In the genomic region with DNA sequence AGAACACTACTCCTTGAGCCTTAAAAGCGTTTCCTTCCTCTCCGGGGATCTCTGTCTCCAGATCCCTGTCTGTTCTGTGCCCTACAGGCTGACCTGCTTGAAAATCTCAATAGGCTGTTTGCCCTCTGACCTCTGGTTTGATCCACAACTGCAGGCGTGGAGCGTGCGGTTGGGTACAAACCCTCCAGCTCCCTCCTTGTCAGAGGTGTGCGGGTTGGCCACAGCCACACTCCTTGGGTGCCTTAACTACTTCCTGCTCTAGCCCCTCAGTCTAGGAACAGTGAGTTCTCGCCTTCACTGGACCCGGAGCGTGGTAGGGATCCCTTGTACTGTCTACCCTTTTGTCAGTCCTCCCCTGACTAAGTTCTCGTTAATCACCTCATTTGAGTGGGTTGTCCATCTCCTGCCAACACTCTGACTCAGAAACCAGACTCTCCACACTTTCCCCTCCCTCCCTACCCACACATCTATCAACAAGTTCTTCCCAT, we compare ENCODE assay signal across 9 cellular contexts. TPM values are rescaled to one million over a fixed set of nuclear protein-coding genes. Genes with fewer than 3 reads are reported as not detected.
DNase-seq lines count a peak whose midpoint lies in the region; ATAC-seq and TF ChIP-seq lines count a peak whose summit lies in the region.
"Had no signal": no experiment of that assay in that cellular context is flagged by ENCODE, and none has a peak within 500 bp of the region (broad histone marks: within the 10 kb centered on the region; RNA-seq: fewer than 3 reads in every experiment).

No MANE protein-coding gene starts in this region.

- H3K9me3 ChIP-seq in HUES6 (ENCODE audit: control insufficient read depth, insufficient read depth, low read depth, low read length): no peaks in the 10 kb centered on the region
- no peaks in the 10 kb centered on the region for H3K9me3 ChIP-seq in breast epithelium
- H3K9me3 ChIP-seq in subcutaneous abdominal adipose tissue (ENCODE audit: control insufficient read depth in 5 of 5, low read length in 5 of 5): no peaks in the 10 kb centered on the region

- H3K9ac ChIP-seq in HUES6 (ENCODE audit: low read length): peak overlapping the region; percentile 51
- peak overlapping the region in 1 of 5 donors; percentile 69 for H3K9ac ChIP-seq in subcutaneous abdominal adipose tissue (ENCODE audit: low read length in 5 of 5)

- ATAC-seq in HG03280 (IDR thresholded peaks at IDR 0.05; ENCODE audit: unreplicated experiment): no peak
- no peak for ATAC-seq in HG02840 (IDR thresholded peaks at IDR 0.05; ENCODE audit: low FRiP score, unreplicated experiment)

- DNase-seq in breast epithelium (ENCODE audit: low spot score in 2 of 2) (no peak), left kidney (ENCODE audit: low read depth, low spot score) (peak; percentile 24), activated T-cell treated with anti-CD3 and anti-CD28 coated beads for 4 hours (no peak), NCI-H69 (lab: John Stamatoyannopoulos, UW) (no peak)

- peaks cover 58% of the 10 kb centered on the region for H3K4me1 ChIP-seq in HUES6 (ENCODE audit: control insufficient read depth, insufficient read depth, low read length)
- peaks cover 17 to 27% of the 10 kb centered on the region in 2 donors for H3K4me1 ChIP-seq in breast epithelium
- peaks cover 33 to 96% (median 80%) of the 10 kb centered on the region in 5 donors for H3K4me1 ChIP-seq in subcutaneous abdominal adipose tissue (ENCODE audit: control insufficient read depth in 5 of 5, insufficient read depth in 5 of 5, low read length in 5 of 5)

- no peaks in the 10 kb centered on the region for H3K27me3 ChIP-seq in HUES6 (ENCODE audit: control insufficient read depth, insufficient read depth, low read length)
- no peaks in the 10 kb centered on the region for H3K27me3 ChIP-seq in breast epithelium
- H3K27me3 ChIP-seq in subcutaneous abdominal adipose tissue (ENCODE audit: control insufficient read depth in 5 of 5, insufficient read depth in 4 of 5, low read length in 5 of 5): peaks cover 0 to 24% (median 9%) of the 10 kb centered on the region in 5 donors
- H3K27me3 ChIP-seq: cardiac muscle cell had no signal

- TF ChIP-seq CTCF in breast epithelium (IDR thresholded peaks at IDR 0.05): no peak

- H3K4me3 ChIP-seq in HUES6 (ENCODE audit: low read depth, low read length): no peak overlapping the region
- peak overlapping the region in 2 of 3 donors; percentile 21 to 49 for H3K4me3 ChIP-seq in breast epithelium
- peak overlapping the region in 4 of 5 donors; percentile 25 to 50 (median 40) for H3K4me3 ChIP-seq in subcutaneous abdominal adipose tissue (ENCODE audit: low read depth in 1 of 5, low read length in 5 of 5)
- H3K4me3 ChIP-seq: cardiac muscle cell had no signal

- no peak for TF ChIP-seq POLR2A in breast epithelium (IDR thresholded peaks at IDR 0.05)

- H3K36me3 ChIP-seq in HUES6 (ENCODE audit: control insufficient read depth, insufficient read depth, low read length) (no peaks in the 10 kb centered on the region), breast epithelium (no peaks in the 10 kb centered on the region), subcutaneous abdominal adipose tissue (ENCODE audit: control insufficient read depth in 5 of 5, insufficient read depth in 5 of 5, low read length in 5 of 5) (no peaks in the 10 kb centered on the region)
- H3K36me3 ChIP-seq: cardiac muscle cell had no signal

- intact Hi-C loops in breast epithelium (cut with DNase I; ENCODE audit: low total_unique reads): no loop called here

- H3K27ac ChIP-seq in HUES6 (ENCODE audit: low read depth, low read length) (no peak overlapping the region; the same call in 1 of the 2 replicates), breast epithelium (peak overlapping the region; percentile 76 to 90), subcutaneous abdominal adipose tissue (ENCODE audit: low read depth, low read length) (peak overlapping the region; percentile 74)

RNA-seq across cellular contexts. Expression of a gene that starts 33.1 kb away (rescaled TPM):
- total RNA-seq in breast epithelium: 10 to 100 TPM in 1 of 3 donors, 1 to 10 TPM in 2; 4.9 to 30.2 (median 9.1) TPM
- total RNA-seq: cardiac muscle cell had no signal
